ENCODE assay signal across 16 cellular contexts in the genomic region with DNA sequence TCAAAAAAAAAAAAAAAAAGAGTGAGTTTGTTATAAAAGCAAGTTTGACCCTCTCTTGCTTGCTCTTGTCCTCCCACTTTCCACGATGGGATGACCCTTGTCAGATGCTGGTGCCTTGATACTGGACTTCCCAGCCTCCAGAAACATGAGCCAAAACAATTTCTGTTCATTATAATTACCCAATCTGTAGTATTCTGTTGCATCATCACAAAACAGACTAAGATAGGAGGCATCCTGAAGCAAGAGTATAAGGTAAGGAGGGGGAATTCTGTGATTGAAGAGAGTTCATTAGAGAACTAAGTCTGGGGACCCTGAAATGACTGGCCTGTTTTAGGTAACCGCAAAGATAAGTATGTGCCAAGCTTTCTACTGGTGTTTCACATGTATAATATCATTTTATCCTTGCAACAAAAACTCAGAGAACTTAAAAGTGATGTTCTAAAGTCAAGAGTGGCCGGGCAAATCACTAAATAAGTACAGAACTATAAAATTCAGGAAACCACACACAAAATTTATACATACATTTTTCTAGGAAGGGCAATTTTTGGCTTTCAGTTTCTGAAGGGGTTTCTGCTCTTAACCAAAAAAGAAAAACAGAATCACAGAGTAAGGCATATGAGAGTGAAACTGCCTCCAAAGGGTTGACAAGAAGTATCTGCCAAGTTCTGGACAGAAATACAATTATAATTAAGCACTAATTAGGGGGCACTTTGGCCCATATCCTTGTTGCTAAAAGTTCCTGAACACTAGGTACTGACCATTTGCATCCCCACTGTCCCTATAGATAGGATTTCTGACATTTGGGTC. TPM values are rescaled to one million over a fixed set of nuclear protein-coding genes. Genes with fewer than 3 reads are reported as not detected.
DNase-seq lines count a peak whose midpoint lies in the region; ATAC-seq and TF ChIP-seq lines count a peak whose summit lies in the region.
"Had no signal": no experiment of that assay in that cellular context is flagged by ENCODE, and none has a peak within 500 bp of the region (broad histone marks: within the 10 kb centered on the region; RNA-seq: fewer than 3 reads in every experiment).

No MANE protein-coding gene starts in this region.

- peak; percentile 22 to 48 for ATAC-seq in activated T-cell treated with anti-CD3 and anti-CD28 coated beads, Interleukin-2, amount 50 U/mL, for 72 hours (replicated peaks in 1 of 2)
- peak; percentile 60 for ATAC-seq in activated naive CD8-positive, alpha-beta T cell treated with anti-CD3 and anti-CD28 coated beads, Interleukin-2, amount 10 ng/mL, durations not matched to agents 7 days and 5 days (ENCODE audit: low read depth)

- H3K27ac ChIP-seq in MM.1S (ENCODE audit: low read length) (peak overlapping the region; percentile 64; the same call in 1 of the 2 replicates), colonic mucosa (no peak overlapping the region), osteoblast (ENCODE audit: low read depth, low read length) (no peak overlapping the region)

- H3K9me3 Mint-ChIP-seq in activated T-cell treated with anti-CD3 and anti-CD28 coated beads, Interleukin-2, amount 50 U/mL, for 72 hours, result no peaks in the 10 kb centered on the region
- H3K9me3 Mint-ChIP-seq in activated CD4-positive, alpha-beta memory T cell treated with anti-CD3 and anti-CD28 coated beads, Interleukin-2, amount 10 ng/mL, durations not matched to agents 7 days and 5 days, result no peaks in the 10 kb centered on the region
- H3K9me3 Mint-ChIP-seq in activated naive CD8-positive, alpha-beta T cell treated with anti-CD3 and anti-CD28 coated beads, Interleukin-2, amount 10 ng/mL, durations not matched to agents 7 days and 5 days, result no peaks in the 10 kb centered on the region

- H3K9ac ChIP-seq in MM.1S (ENCODE audit: low read length), result peak overlapping the region; percentile 9; the same call in 1 of the 2 replicates
- no peak overlapping the region for H3K9ac ChIP-seq in colonic mucosa (ENCODE audit: low read depth in 2 of 2, low read length in 2 of 2)

- intact Hi-C loops in colonic mucosa (cut with DNase I), result no loop called here

- H3K4me3 ChIP-seq in MM.1S (ENCODE audit: low read length) (peak overlapping the region; percentile 30; the same call in 1 of the 2 replicates), colonic mucosa (no peak overlapping the region), osteoblast (ENCODE audit: insufficient read depth, low read length) (no peak overlapping the region)
- H3K4me3 ChIP-seq: HAP-1 had no signal

- peak overlapping the region in 1 of 2 donors; percentile 48 for H3K4me3 Mint-ChIP-seq in activated T-cell treated with anti-CD3 and anti-CD28 coated beads, Interleukin-2, amount 50 U/mL, for 72 hours
- H3K4me3 Mint-ChIP-seq in activated CD4-positive, alpha-beta memory T cell treated with anti-CD3 and anti-CD28 coated beads, Interleukin-2, amount 10 ng/mL, durations not matched to agents 7 days and 5 days, result no peak overlapping the region
- peak overlapping the region; percentile 73 for H3K4me3 Mint-ChIP-seq in activated naive CD8-positive, alpha-beta T cell treated with anti-CD3 and anti-CD28 coated beads, Interleukin-2, amount 10 ng/mL, durations not matched to agents 7 days and 5 days

- H3K79me2 ChIP-seq in MM.1S (ENCODE audit: low read length) (0 out of 2 replicates have a peak, but pooled peaks cover 5% of the 10 kb centered on the region), osteoblast (ENCODE audit: insufficient read depth, low read length) (no peaks in the 10 kb centered on the region)

- peaks cover 47% of the 10 kb centered on the region for H3K4me1 Mint-ChIP-seq in activated T-cell treated with anti-CD3 and anti-CD28 coated beads, Interleukin-2, amount 50 U/mL, for 72 hours (ENCODE audit: low read depth)
- H3K4me1 Mint-ChIP-seq in activated CD4-positive, alpha-beta memory T cell treated with anti-CD3 and anti-CD28 coated beads, Interleukin-2, amount 10 ng/mL, durations not matched to agents 7 days and 5 days, result peaks cover 56% of the 10 kb centered on the region
- H3K4me1 Mint-ChIP-seq in activated naive CD8-positive, alpha-beta T cell treated with anti-CD3 and anti-CD28 coated beads, Interleukin-2, amount 10 ng/mL, durations not matched to agents 7 days and 5 days, result peaks cover 34% of the 10 kb centered on the region

- H3K27me3 ChIP-seq in MM.1S (replicated peaks; ENCODE audit: insufficient read depth, low read length) (no peaks in the 10 kb centered on the region), colonic mucosa (no peaks in the 10 kb centered on the region), osteoblast (ENCODE audit: insufficient read depth, low read length) (no peaks in the 10 kb centered on the region)

- H3K36me3 ChIP-seq in MM.1S (replicated peaks; ENCODE audit: insufficient read depth, low read length) (peaks cover 33% of the 10 kb centered on the region; the same call in 1 of the 2 replicates), colonic mucosa (peaks cover 32% of the 10 kb centered on the region), osteoblast (ENCODE audit: insufficient read depth, low read length) (peaks cover 92% of the 10 kb centered on the region)

- peaks cover 36% of the 10 kb centered on the region for H3K4me1 ChIP-seq in MM.1S (ENCODE audit: low read length)
- H3K4me1 ChIP-seq in colonic mucosa, result no peaks in the 10 kb centered on the region
- H3K4me1 ChIP-seq in osteoblast (ENCODE audit: insufficient read depth, low read length), result peaks cover 15% of the 10 kb centered on the region
- H3K4me1 ChIP-seq: HAP-1 had no signal

- no peaks in the 10 kb centered on the region for H3K9me3 ChIP-seq in MM.1S (replicated peaks; ENCODE audit: insufficient read depth, low read length)
- H3K9me3 ChIP-seq in colonic mucosa, result no peaks in the 10 kb centered on the region
- no peaks in the 10 kb centered on the region for H3K9me3 ChIP-seq in osteoblast (ENCODE audit: low read depth, low read length)
- H3K9me3 ChIP-seq: HAP-1 had no signal

- CTCF ChIA-PET in activated CD4-positive, alpha-beta memory T cell treated with anti-CD3 and anti-CD28 coated beads, Interleukin-2, amount 10 ng/mL, durations not matched to agents 7 days and 5 days (lab: Charles Lee), result interaction anchor here (1.2 kb wide), 1 partner anchor 111 kb away, joined by 3 read pairs; no protein-coding TSS in a partner anchor

- H3K36me3 Mint-ChIP-seq in activated T-cell treated with anti-CD3 and anti-CD28 coated beads, Interleukin-2, amount 50 U/mL, for 72 hours (ENCODE audit: insufficient read depth in 2 of 2), result peaks cover 24 to 63% of the 10 kb centered on the region in 2 donors
- peaks cover 91% of the 10 kb centered on the region for H3K36me3 Mint-ChIP-seq in activated CD4-positive, alpha-beta memory T cell treated with anti-CD3 and anti-CD28 coated beads, Interleukin-2, amount 10 ng/mL, durations not matched to agents 7 days and 5 days (ENCODE audit: low read depth)
- peaks cover 54% of the 10 kb centered on the region for H3K36me3 Mint-ChIP-seq in activated naive CD8-positive, alpha-beta T cell treated with anti-CD3 and anti-CD28 coated beads, Interleukin-2, amount 10 ng/mL, durations not matched to agents 7 days and 5 days

- peaks cover 30% of the 10 kb centered on the region for H3F3A ChIP-seq in MM.1S (ENCODE audit: insufficient read depth, low read length)

- H4K20me1 ChIP-seq in MM.1S (ENCODE audit: insufficient read depth, low read length) (no peaks in the 10 kb centered on the region), osteoblast (ENCODE audit: insufficient read depth, low read length) (no peaks in the 10 kb centered on the region)

- no peak overlapping the region for H2AFZ ChIP-seq in MM.1S (ENCODE audit: low read length)
- H2AFZ ChIP-seq in osteoblast (ENCODE audit: low read length), result no peak overlapping the region

- no peak for DNase-seq in activated T-cell treated with anti-CD3 and anti-CD28 coated beads, Interleukin-2, amount 50 U/mL, for 72 hours
- DNase-seq in activated T-cell treated with anti-CD3 and anti-CD28 coated beads, Interleukin-2, amount 50 U/mL, for 48 hours, result no peak
- DNase-seq in MM.1S (peak; percentile 70), colonic mucosa (no peak), epidermal melanocyte (ENCODE audit: insufficient read length, low spot score) (no peak), osteoblast (ENCODE audit: insufficient read length, low spot score, missing footprints) (no peak)
- DNase-seq in activated CD4-positive, alpha-beta memory T cell treated with anti-CD3 and anti-CD28 coated beads, Interleukin-2, amount 10 ng/mL, durations not matched to agents 7 days and 5 days, result no peak
- DNase-seq in activated naive CD8-positive, alpha-beta T cell treated with anti-CD3 and anti-CD28 coated beads, Interleukin-2, amount 10 ng/mL, durations not matched to agents 7 days and 5 days, result no peak
- DNase-seq: C1 segment of cervical spinal cord; DND-41; NCI-H1417; NCI-H1930; NCI-H69; NK-92 treated with Interleukin-12 subunit alpha and Interleukin-12 subunit beta, amount 100 ng/mL, for 24 hours had no signal

- H3K9me2 ChIP-seq in MM.1S (replicated peaks; ENCODE audit: insufficient read depth, low read length), result no peaks in the 10 kb centered on the region

- H3K4me2 ChIP-seq in MM.1S (ENCODE audit: low read depth, low read length) (peak overlapping the region; percentile 62), osteoblast (ENCODE audit: insufficient read depth, low read length) (no peak overlapping the region)

- POLR2A ChIA-PET in activated CD4-positive, alpha-beta memory T cell treated with anti-CD3 and anti-CD28 coated beads, Interleukin-2, amount 10 ng/mL, durations not matched to agents 7 days and 5 days (lab: Charles Lee), result interaction anchor here (1.6 to 2.5 kb wide), 2 partner anchors 56 to 96 kb away, joined by 4 to 7 read pairs; a partner anchor contains a TSS
- POLR2A ChIA-PET in activated naive CD8-positive, alpha-beta T cell treated with anti-CD3 and anti-CD28 coated beads, Interleukin-2, amount 10 ng/mL, durations not matched to agents 7 days and 5 days (lab: Charles Lee), result no interaction called here

- TF ChIP-seq CTCF in MM.1S (IDR thresholded peaks at IDR 0.05; ENCODE audit: low read length) (no peak), colonic mucosa (IDR thresholded peaks at IDR 0.05) (no peak), osteoblast (IDR thresholded peaks at IDR 0.05; ENCODE audit: extremely low read depth, low read depth, low read length) (no peak)

- H3K27me3 Mint-ChIP-seq in activated T-cell treated with anti-CD3 and anti-CD28 coated beads, Interleukin-2, amount 50 U/mL, for 72 hours (ENCODE audit: low read depth), result no peaks in the 10 kb centered on the region
- H3K27me3 Mint-ChIP-seq in activated CD4-positive, alpha-beta memory T cell treated with anti-CD3 and anti-CD28 coated beads, Interleukin-2, amount 10 ng/mL, durations not matched to agents 7 days and 5 days, result no peaks in the 10 kb centered on the region
- H3K27me3 Mint-ChIP-seq in activated naive CD8-positive, alpha-beta T cell treated with anti-CD3 and anti-CD28 coated beads, Interleukin-2, amount 10 ng/mL, durations not matched to agents 7 days and 5 days, result no peaks in the 10 kb centered on the region

- peak overlapping the region; percentile 34 for H3K27ac Mint-ChIP-seq in activated T-cell treated with anti-CD3 and anti-CD28 coated beads, Interleukin-2, amount 50 U/mL, for 72 hours
- H3K27ac Mint-ChIP-seq in activated CD4-positive, alpha-beta memory T cell treated with anti-CD3 and anti-CD28 coated beads, Interleukin-2, amount 10 ng/mL, durations not matched to agents 7 days and 5 days, result peak overlapping the region; percentile 80
- peak overlapping the region; percentile 78 for H3K27ac Mint-ChIP-seq in activated naive CD8-positive, alpha-beta T cell treated with anti-CD3 and anti-CD28 coated beads, Interleukin-2, amount 10 ng/mL, durations not matched to agents 7 days and 5 days

RNA-seq across cellular contexts. Expression of a gene that starts 14.0 kb away (rescaled TPM):
- total RNA-seq in activated T-cell treated with anti-CD3 and anti-CD28 coated beads, Interleukin-2, amount 50 U/mL, for 72 hours, result under 1 TPM; 0.41 to 0.81 TPM
- under 1 TPM; 0.13 to 0.18 TPM for total RNA-seq in activated CD4-positive, alpha-beta memory T cell treated with anti-CD3 and anti-CD28 coated beads, Interleukin-2, amount 10 ng/mL, durations not matched to agents 7 days and 5 days
- under 1 TPM in 1 of 2 experiments, not detected in 1; 0.11 TPM for total RNA-seq in activated naive CD8-positive, alpha-beta T cell treated with anti-CD3 and anti-CD28 coated beads, Interleukin-2, amount 10 ng/mL, durations not matched to agents 7 days and 5 days
- total RNA-seq in colonic mucosa, result 1 to 10 TPM; 1.9 to 4.1 TPM
- total RNA-seq in osteoblast, result 6.5 and 7.2 TPM in 2 replicates
- total RNA-seq: OCI-LY7 had no signal

RNA-seq across cellular contexts. Expression of a gene that starts 16.6 kb away (rescaled TPM):
- total RNA-seq in activated T-cell treated with anti-CD3 and anti-CD28 coated beads, Interleukin-2, amount 50 U/mL, for 72 hours, result 10 to 100 TPM; 26.5 to 29.1 TPM
- total RNA-seq in activated CD4-positive, alpha-beta memory T cell treated with anti-CD3 and anti-CD28 coated beads, Interleukin-2, amount 10 ng/mL, durations not matched to agents 7 days and 5 days, result 10 to 100 TPM; 24.2 to 25.9 TPM
- total RNA-seq in activated naive CD8-positive, alpha-beta T cell treated with anti-CD3 and anti-CD28 coated beads, Interleukin-2, amount 10 ng/mL, durations not matched to agents 7 days and 5 days, result 10 to 100 TPM; 29.3 to 32.3 TPM
- total RNA-seq in colonic mucosa (10 to 100 TPM; 13.0 to 17.0 TPM), osteoblast (10.0 and 14.1 TPM in 2 replicates)

RNA-seq across cellular contexts. Expression of a gene that starts 25.0 kb away (rescaled TPM):
- total RNA-seq in activated T-cell treated with anti-CD3 and anti-CD28 coated beads, Interleukin-2, amount 50 U/mL, for 72 hours, result 10 to 100 TPM; 47.3 to 52.9 TPM
- total RNA-seq in activated CD4-positive, alpha-beta memory T cell treated with anti-CD3 and anti-CD28 coated beads, Interleukin-2, amount 10 ng/mL, durations not matched to agents 7 days and 5 days, result 10 to 100 TPM; 50.6 to 52.8 TPM
- total RNA-seq in activated naive CD8-positive, alpha-beta T cell treated with anti-CD3 and anti-CD28 coated beads, Interleukin-2, amount 10 ng/mL, durations not matched to agents 7 days and 5 days, result 10 to 100 TPM; 45.2 to 46.9 TPM
- total RNA-seq in colonic mucosa (10 to 100 TPM; 28.4 to 35.9 TPM), osteoblast (46.7 and 54.5 TPM in 2 replicates)

RNA-seq across cellular contexts. Expression of a gene that starts 56.2 kb away (rescaled TPM):
- 100 to 1,000 TPM; 105 to 108 TPM for total RNA-seq in activated T-cell treated with anti-CD3 and anti-CD28 coated beads, Interleukin-2, amount 50 U/mL, for 72 hours
- 10 to 100 TPM; 63.7 to 64.2 TPM for total RNA-seq in activated CD4-positive, alpha-beta memory T cell treated with anti-CD3 and anti-CD28 coated beads, Interleukin-2, amount 10 ng/mL, durations not matched to agents 7 days and 5 days
- 10 to 100 TPM; 73.8 to 80.6 TPM for total RNA-seq in activated naive CD8-positive, alpha-beta T cell treated with anti-CD3 and anti-CD28 coated beads, Interleukin-2, amount 10 ng/mL, durations not matched to agents 7 days and 5 days
- total RNA-seq in colonic mucosa (10 to 100 TPM; 32.9 to 40.6 TPM), osteoblast (62.8 and 64.1 TPM in 2 replicates)
